In genomic region chr9:129177791-129178578, GRCh38 we compare ENCODE assay signal across 8 cellular contexts. TPM values are rescaled to one million over a fixed set of nuclear protein-coding genes. Genes with fewer than 3 reads are reported as not detected.
A peak's percentile ranks its signal among the peaks of the same experiment; 100 is the strongest.
DNase-seq lines count a peak whose midpoint lies in the region; TF ChIP-seq lines count a peak whose summit lies in the region.

Gene IER5L (minus strand): TSS chr9:129178261. CDS start chr9:129178052, 209 bp downstream.

- peaks cover 13% of the 10 kb centered on the region; the same call in 1 of the 2 replicates for H3K4me1 ChIP-seq in ES-I3 (ENCODE audit: insufficient read depth, low read length)
- no peaks in the 10 kb centered on the region; the same call in 1 of the 2 replicates for H3K4me1 ChIP-seq in H9 (ENCODE audit: insufficient read depth, low read length)
- peaks cover 23% of the 10 kb centered on the region for H3K4me1 ChIP-seq in neural progenitor cell
- H3K4me1 ChIP-seq in stomach, result peaks cover 27 to 53% (median 45%) of the 10 kb centered on the region in 4 donors

- H3K18ac ChIP-seq in H9 (ENCODE audit: insufficient read length, low read depth, low read length), result no peak within 1 kb of the TSS

- peak in 2 of 4 donors; percentile 59 to 64 for TF ChIP-seq POLR2A in stomach (IDR thresholded peaks at IDR 0.05)

- H4K8ac ChIP-seq in H9 (replicated peaks; ENCODE audit: insufficient read length, low read depth, low read length), result no peak within 1 kb of the TSS

- H3K56ac ChIP-seq in H9 (ENCODE audit: insufficient read length, low read depth, low read length), result no peak within 1 kb of the TSS

- DNase-seq in H9 (peak; percentile 96), M059J (ENCODE audit: low read depth) (peak; percentile 93), SHP77 treated with DMSO at 0.1 percent for 48 hours (lab: John Stamatoyannopoulos, UW) (peak; percentile 87), activated gamma-delta T cell treated with Interleukin-2 at 50 U/mL for 16 hours (peak; percentile 93), foreskin fibroblast (peak; percentile 93 to 97), neural progenitor cell (ENCODE audit: low spot score) (peak; percentile 98), stomach (peak; percentile 96)

- H2BK120ac ChIP-seq in H9 (ENCODE audit: low read depth, low read length, poor library complexity, severe bottlenecking), result no peak within 1 kb of the TSS

- H3K27me3 ChIP-seq in H9 (ENCODE audit: insufficient read depth, low read length) (peaks cover 54% of the 10 kb centered on the region), neural progenitor cell (peaks cover 42% of the 10 kb centered on the region), stomach (no peaks in the 10 kb centered on the region)

- no peak for TF ChIP-seq EP300 in stomach (IDR thresholded peaks at IDR 0.05)

- H3K36me3 Mint-ChIP-seq in H9 (ENCODE audit: insufficient read depth in 1 of 3, low read depth in 3 of 3), result no peaks in the 10 kb centered on the region; a peak in 1 of 7 replicates
- H3K36me3 Mint-ChIP-seq in neural progenitor cell, result no peaks in the 10 kb centered on the region

- H2BK12ac ChIP-seq in H9 (ENCODE audit: insufficient read length, low read depth, low read length), result no peak within 1 kb of the TSS

- no peak for TF ChIP-seq CTCF in H9 (conservative IDR thresholded peaks at IDR 0.05)
- peak; percentile 17 for TF ChIP-seq CTCF in foreskin fibroblast (IDR thresholded peaks at IDR 0.05; ENCODE audit: low read depth, low read length)
- TF ChIP-seq CTCF in neural progenitor cell (IDR thresholded peaks at IDR 0.05), result no peak
- no peak for TF ChIP-seq CTCF in stomach (IDR thresholded peaks at IDR 0.05)

- H3K4me3 Mint-ChIP-seq in H9 (peak within 1 kb of the TSS; percentile 66 to 86), neural progenitor cell (peak within 1 kb of the TSS; percentile 98)

- no peak within 1 kb of the TSS for H2AK5ac ChIP-seq in H9 (ENCODE audit: insufficient read length, low read length)

- no peak within 1 kb of the TSS for H3K4ac ChIP-seq in H9 (ENCODE audit: low read depth, low read length)

- H2AFZ ChIP-seq in H9 (ENCODE audit: low read length), result no peak within 1 kb of the TSS
- no peak within 1 kb of the TSS for H2AFZ ChIP-seq in neural progenitor cell (replicated peaks)

- H3K36me3 ChIP-seq in ES-I3 (ENCODE audit: insufficient read depth, low read length), result no peaks in the 10 kb centered on the region
- no peaks in the 10 kb centered on the region for H3K36me3 ChIP-seq in neural progenitor cell
- no peaks in the 10 kb centered on the region for H3K36me3 ChIP-seq in stomach

- H3K9me3 Mint-ChIP-seq in H9 (peaks cover 0 to 3% of the 10 kb centered on the region in 2 experiments; a peak in 1 of 5 replicates), neural progenitor cell (no peaks in the 10 kb centered on the region)

- H3K23me2 ChIP-seq in H9 (ENCODE audit: insufficient read length, low read depth, low read length, poor library complexity, severe bottlenecking), result peaks cover 29% of the 10 kb centered on the region

- no peak within 1 kb of the TSS for H2BK20ac ChIP-seq in H9 (ENCODE audit: low read depth, low read length, poor library complexity, severe bottlenecking)

- H4K5ac ChIP-seq in H9 (ENCODE audit: insufficient read length, low read depth, low read length), result no peak within 1 kb of the TSS

- H3T11ph ChIP-seq in H9 (ENCODE audit: low read length), result no peak within 1 kb of the TSS

- no peak within 1 kb of the TSS for H3K27ac Mint-ChIP-seq in H9
- H3K27ac Mint-ChIP-seq in neural progenitor cell, result peak within 1 kb of the TSS; percentile 90

- peak within 1 kb of the TSS; percentile 89 to 95 for H3K4me3 ChIP-seq in foreskin fibroblast (ENCODE audit: low read depth in 1 of 2, low read length in 2 of 2)
- peak within 1 kb of the TSS; percentile 99 for H3K4me3 ChIP-seq in neural progenitor cell
- H3K4me3 ChIP-seq in stomach, result peak within 1 kb of the TSS; percentile 61 to 99 (median 86)

- intact Hi-C loops in stomach (cut with DNase I; ENCODE audit: low total_unique reads), result no loop called here

- H3K4me2 ChIP-seq in H9 (ENCODE audit: insufficient read depth, insufficient read length, low read length) (peak within 1 kb of the TSS; percentile 93), neural progenitor cell (peak within 1 kb of the TSS; percentile 97)

- H3K23ac ChIP-seq in H9 (ENCODE audit: insufficient read length, low read depth, low read length), result no peak within 1 kb of the TSS

- H2BK5ac ChIP-seq in H9 (ENCODE audit: insufficient read length, low read length), result no peak within 1 kb of the TSS

- H4K91ac ChIP-seq in H9 (ENCODE audit: insufficient read length, low read depth, low read length), result no peak within 1 kb of the TSS

- no CpG with 5 or more reads among the region's 91 CpGs for WGBS in H9 (ENCODE audit: extremely low coverage, insufficient read length, low lambda C conversion rate)
- WGBS in stomach, 5 donors, result 0 to 1% (median 0%) methylated on average over 22 to 91 of the region's 91 CpGs

- no peaks in the 10 kb centered on the region for H3K79me2 ChIP-seq in H9 (ENCODE audit: insufficient read depth, low read length)
- peaks cover 18% of the 10 kb centered on the region for H3K79me2 ChIP-seq in neural progenitor cell (ENCODE audit: low read depth)

- H3K9me3 ChIP-seq in ES-I3 (ENCODE audit: control insufficient read depth, insufficient read depth, low read length) (no peaks in the 10 kb centered on the region), H9 (ENCODE audit: control insufficient read depth, low read depth, low read length) (no peaks in the 10 kb centered on the region), neural progenitor cell (ENCODE audit: low read depth) (no peaks in the 10 kb centered on the region), stomach (no peaks in the 10 kb centered on the region)

- H3K27ac ChIP-seq in H9 (ENCODE audit: insufficient read length, low read depth, low read length) (no peak within 1 kb of the TSS), neural progenitor cell (peak within 1 kb of the TSS; percentile 25), stomach (peak within 1 kb of the TSS; percentile 92 to 100 (median 98))

- peaks cover 84% of the 10 kb centered on the region for H3K27me3 Mint-ChIP-seq in H9 (ENCODE audit: low read depth)
- peaks cover 8% of the 10 kb centered on the region for H3K27me3 Mint-ChIP-seq in neural progenitor cell (ENCODE audit: insufficient read depth, low read depth)

- H3F3A ChIP-seq in neural progenitor cell (ENCODE audit: low read depth), result peaks cover 42% of the 10 kb centered on the region

- H3K4me1 Mint-ChIP-seq in H9 (peaks cover 18 to 25% of the 10 kb centered on the region in 2 experiments), neural progenitor cell (peaks cover 42% of the 10 kb centered on the region)

- H4K20me1 ChIP-seq in H9 (ENCODE audit: control insufficient read depth, insufficient read depth, insufficient read length) (no peaks in the 10 kb centered on the region), neural progenitor cell (ENCODE audit: low read depth) (peaks cover 14% of the 10 kb centered on the region)

- no peaks in the 10 kb centered on the region for H3K79me1 ChIP-seq in H9 (ENCODE audit: insufficient read depth, low read depth, low read length, poor library complexity, severe bottlenecking)

- H3K14ac ChIP-seq in H9 (ENCODE audit: insufficient read depth, low read length), result no peak within 1 kb of the TSS

- H3K9ac ChIP-seq in ES-I3 (ENCODE audit: low read depth, low read length) (peak within 1 kb of the TSS; percentile 84; the same call in 1 of the 2 replicates), H9 (ENCODE audit: extremely low read depth, insufficient read length, low read length) (no peak within 1 kb of the TSS), neural progenitor cell (peak within 1 kb of the TSS; percentile 72)

- H2BK15ac ChIP-seq in H9 (ENCODE audit: low read depth, low read length), result no peak within 1 kb of the TSS

RNA-seq across cellular contexts. Expression of gene IER5L, which starts in this region (rescaled TPM):
- total RNA-seq in H9 (2021) (1.0 and 1.3 TPM in 2 replicates), neural progenitor cell (ENCODE audit: low replicate concordance) (12.2 and 32.7 TPM in 2 replicates), stomach (10 to 100 TPM in 1 of 5 donors, 1 to 10 TPM in 4; 2.6 to 30.4 (median 4.5) TPM)
- 43.1 and 75.3 TPM in 2 replicates for total RNA-seq in M059J (2014; rRNA removed; shearing (Covaris generic))
- polyA plus RNA-seq in stomach, result 10 to 100 TPM in 2 of 3 donors, 1 to 10 TPM in 1; 7.2 to 25.1 (median 17.0) TPM
